Comparison of ENCODE assay signal across 6 cellular contexts in the genomic region with DNA sequence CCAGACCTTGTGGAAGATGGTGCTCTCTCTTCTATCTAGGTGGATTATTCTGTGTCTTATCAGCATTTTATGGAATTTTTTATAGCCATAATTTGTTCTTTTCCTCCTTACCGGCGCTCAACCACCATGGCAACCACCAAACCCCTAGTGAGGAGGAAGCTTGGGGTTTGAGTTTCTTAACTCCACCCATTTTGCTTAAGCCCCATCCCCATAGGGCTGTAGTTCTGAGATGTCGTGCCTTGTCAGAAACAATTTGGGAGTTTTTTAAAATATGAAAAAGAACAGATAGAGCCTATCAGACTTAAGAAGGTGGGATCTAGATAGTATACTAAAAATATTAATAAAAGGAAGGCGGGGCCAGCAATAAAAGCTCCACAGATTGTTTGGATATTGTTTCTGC. TPM values are rescaled to one million over a fixed set of nuclear protein-coding genes. Genes with fewer than 3 reads are reported as not detected.
DNase-seq lines count a peak whose midpoint lies in the region; FAIRE-seq and TF ChIP-seq lines count a peak whose summit lies in the region.

No MANE protein-coding gene starts in this region.

- TF ChIP-seq POLR2A in GM12892 (IDR thresholded peaks at IDR 0.05; ENCODE audit: low read depth, low read length), result no peak

- no peak for DNase-seq in BJ (ENCODE audit: low read depth)
- DNase-seq in MG63, result peak; percentile 52
- peak in 1 of 61 donors; percentile 8 for DNase-seq in caudate nucleus (lab: John Stamatoyannopoulos, UW)
- DNase-seq in GM12892 (ENCODE audit: insufficient read length), result no peak
- no peak for DNase-seq in frontal cortex (ENCODE audit: low spot score in 2 of 2)

- H3K36me3 ChIP-seq in BJ (ENCODE audit: control insufficient read depth, insufficient read depth, low read length) (peaks cover 40% of the 10 kb centered on the region), MG63 (peaks cover 89% of the 10 kb centered on the region), neutrophil (peaks cover 53% of the 10 kb centered on the region)

- H3K27me3 ChIP-seq in BJ (ENCODE audit: control insufficient read depth, insufficient read depth, low read length) (no peaks in the 10 kb centered on the region), MG63 (no peaks in the 10 kb centered on the region), neutrophil (no peaks in the 10 kb centered on the region)

- TF ChIP-seq CTCF in BJ (IDR thresholded peaks at IDR 0.05; ENCODE audit: insufficient read depth, low read depth, low read length), result no peak
- TF ChIP-seq CTCF in neutrophil (IDR thresholded peaks at IDR 0.05), result no peak

- peak overlapping the region; percentile 94 for H3K4me3 ChIP-seq in BJ (ENCODE audit: low read depth, low read length)
- peak overlapping the region; percentile 80 for H3K4me3 ChIP-seq in MG63
- H3K4me3 ChIP-seq in neutrophil (ENCODE audit: low read depth in 1 of 2, low read length in 1 of 2), result peak overlapping the region; percentile 96 to 97

- H3K9me3 ChIP-seq in MG63 (no peaks in the 10 kb centered on the region), neutrophil (no peaks in the 10 kb centered on the region)

- H3K27ac ChIP-seq in caudate nucleus (ENCODE audit: low read depth, low read length) (peak overlapping the region; percentile 33), neutrophil (peak overlapping the region; percentile 100)

- no peak for FAIRE-seq in GM12892 (lab: Jason Lieb, UNC)
- no peak for FAIRE-seq in frontal cortex (lab: Jason Lieb, UNC)

- POLR2A ChIA-PET in BJ (lab: Charles Lee), result interaction anchor here (0.5 to 1.8 kb wide), 4 partner anchors 9 to 89 kb away, joined by 3 to 7 read pairs (median 4); no protein-coding TSS in a partner anchor

- peaks cover 50 to 70% of the 10 kb centered on the region in 2 experiments for H3K4me1 ChIP-seq in neutrophil (ENCODE audit: control insufficient read depth in 1 of 2, insufficient read depth in 1 of 2, low read depth in 1 of 2, low read length in 1 of 2)

- CTCF ChIA-PET in BJ (lab: Yijun Ruan, JAX), result interaction anchor here (1.0 to 4.4 kb wide), 7 partner anchors 11 to 275 kb away, joined by 3 to 42 read pairs (median 10); a partner anchor contains a TSS

RNA-seq across cellular contexts. Expression of a gene that starts 5.5 kb away (rescaled TPM):
- polyA plus RNA-seq in BJ (2011; rRNA removed), result 110 and 128 TPM in 2 replicates
- 64.2 and 92.8 TPM in 2 replicates for polyA minus RNA-seq in BJ (2011; rRNA and poly(A)+ RNA removed)
- total RNA-seq in MG63 (2014; rRNA removed; shearing (Covaris generic); ENCODE audit: low replicate concordance), result 207 and 281 TPM in 2 replicates
- 187 TPM for polyA plus RNA-seq in GM12892 (2012; ENCODE audit: missing spikeins)
- total RNA-seq in frontal cortex, result 55.8 TPM

RNA-seq across cellular contexts. Expression of a gene that starts 21.0 kb away (rescaled TPM):
- polyA plus RNA-seq in BJ (2011; rRNA removed), result 3.5 and 3.8 TPM in 2 replicates
- polyA minus RNA-seq in BJ (2011; rRNA and poly(A)+ RNA removed), result 0.72 and 2.2 TPM in 2 replicates
- 16.8 and 18.9 TPM in 2 replicates for total RNA-seq in MG63 (2014; rRNA removed; shearing (Covaris generic); ENCODE audit: low replicate concordance)
- 301 TPM for polyA plus RNA-seq in GM12892 (2012; ENCODE audit: missing spikeins)
- 0.82 TPM for total RNA-seq in frontal cortex

RNA-seq across cellular contexts. Expression of a gene that starts 33.1 kb away (rescaled TPM):
- not detected in 2 replicates for polyA plus RNA-seq in BJ (2011; rRNA removed)
- polyA minus RNA-seq in BJ (2011; rRNA and poly(A)+ RNA removed), result not detected in 2 replicates
- 0.76 and 0.79 TPM in 2 replicates for total RNA-seq in MG63 (2014; rRNA removed; shearing (Covaris generic); ENCODE audit: low replicate concordance)
- 251 TPM for polyA plus RNA-seq in GM12892 (2012; ENCODE audit: missing spikeins)
- total RNA-seq in frontal cortex, result 0.82 TPM

RNA-seq across cellular contexts. Expression of a gene that starts 35.5 kb away (rescaled TPM):
- not detected in 2 replicates for polyA plus RNA-seq in BJ (2011; rRNA removed)
- not detected in 2 replicates for polyA minus RNA-seq in BJ (2011; rRNA and poly(A)+ RNA removed)
- not detected in 2 replicates for total RNA-seq in MG63 (2014; rRNA removed; shearing (Covaris generic); ENCODE audit: low replicate concordance)
- polyA plus RNA-seq in GM12892 (2012; ENCODE audit: missing spikeins), result 84.4 TPM
- total RNA-seq in frontal cortex, result 0.82 TPM
